ENCODE assay signal across 1 cellular context in genomic region chr11:1760351-1761109, GRCh38.
A peak's percentile ranks its signal among the peaks of the same experiment; 100 is the strongest.
TF ChIP-seq lines count a peak whose summit lies in the region.

No MANE protein-coding gene starts in this region.

TF ChIP-seq in GM12878, 131 proteins besides CTCF, POLR2A, EP300 and RAD21 (continued from another document):
- TF ChIP-seq, protein P1, sequence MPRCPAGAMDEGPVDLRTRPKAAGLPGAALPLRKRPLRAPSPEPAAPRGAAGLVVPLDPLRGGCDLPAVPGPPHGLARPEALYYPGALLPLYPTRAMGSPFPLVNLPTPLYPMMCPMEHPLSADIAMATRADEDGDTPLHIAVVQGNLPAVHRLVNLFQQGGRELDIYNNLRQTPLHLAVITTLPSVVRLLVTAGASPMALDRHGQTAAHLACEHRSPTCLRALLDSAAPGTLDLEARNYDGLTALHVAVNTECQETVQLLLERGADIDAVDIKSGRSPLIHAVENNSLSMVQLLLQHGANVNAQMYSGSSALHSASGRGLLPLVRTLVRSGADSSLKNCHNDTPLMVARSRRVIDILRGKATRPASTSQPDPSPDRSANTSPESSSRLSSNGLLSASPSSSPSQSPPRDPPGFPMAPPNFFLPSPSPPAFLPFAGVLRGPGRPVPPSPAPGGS (IDR thresholded peaks at IDR 0.05; ENCODE audit: borderline replicate concordance, insufficient read depth, low read depth, low read length, poor library complexity, severe bottlenecking), result peak; percentile 45
- TF ChIP-seq SMARCA5 (IDR thresholded peaks at IDR 0.05), result no peak
